In the genomic region with DNA sequence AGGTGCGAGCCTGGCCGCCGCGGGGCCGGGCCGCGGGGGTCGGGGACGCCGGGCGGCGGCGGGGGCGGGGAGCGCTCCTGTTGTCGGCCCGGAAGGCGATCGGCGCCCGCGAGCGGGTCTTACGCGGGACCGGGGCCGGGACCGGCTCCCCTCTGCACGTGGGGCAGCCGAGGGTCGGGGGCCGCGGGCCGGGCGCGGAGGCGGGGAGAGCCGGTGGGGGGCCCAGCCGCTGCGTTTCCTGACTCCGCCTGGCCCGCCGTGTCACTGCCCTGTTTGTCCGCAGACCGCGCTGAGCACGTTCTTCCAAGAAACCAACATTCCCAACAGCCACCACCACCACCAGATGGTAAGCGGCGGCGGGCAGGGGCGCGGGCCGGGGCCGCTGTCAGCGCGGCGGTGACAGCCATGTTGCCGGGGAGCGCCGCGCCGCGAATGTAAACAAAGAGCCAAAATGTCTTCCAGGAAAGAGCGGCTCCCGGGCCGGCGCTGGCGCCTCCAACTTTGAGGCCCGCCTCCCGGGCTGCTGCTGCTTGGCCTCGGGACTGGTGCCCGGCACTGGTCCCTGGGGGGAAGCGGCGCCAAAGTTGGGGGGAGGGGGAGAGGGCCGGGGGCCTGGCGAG, we compare ENCODE assay signal across 8 cellular contexts. TPM values are rescaled to one million over a fixed set of nuclear protein-coding genes. Genes with fewer than 3 reads are reported as not detected.
DNase-seq lines count a peak whose midpoint lies in the region; ATAC-seq and TF ChIP-seq lines count a peak whose summit lies in the region.

No MANE protein-coding gene starts in this region.

- H3K4me1 ChIP-seq in BLaER1 treated with 17β-estradiol and CSF1 and Interleukin-3, amounts not matched to agents 10 nM and 100 nM = peaks cover 74 to 81% (median 78%) of the 10 kb centered on the region in 10 experiments

- peak overlapping the region; percentile 88 to 99 (median 98) for H3K27ac ChIP-seq in BLaER1 treated with 17β-estradiol and CSF1 and Interleukin-3, amounts not matched to agents 10 nM and 100 nM

- DNase-seq in HFF-Myc (ENCODE audit: extremely low read depth, low read depth) (no peak), T-helper 2 cell (peak in 4 of 5 experiments; percentile 39 to 68 (median 56)), cardiac fibroblast (ENCODE audit: low read depth in 2 of 2) (peak; percentile 47 to 75), kidney epithelial cell (ENCODE audit: low read depth) (no peak), sciatic nerve (ENCODE audit: low spot score) (no peak), NCI-H1048 (lab: John Stamatoyannopoulos, UW) (no peak)
- peak; percentile 53 for DNase-seq in stimulated activated CD4-positive, alpha-beta T cell treated with anti-CD3 and anti-CD28 coated beads, Interleukin-4, amount 100 ng/mL, for 24 hours

- ATAC-seq in sciatic nerve = no peak

- intact Hi-C loops in sciatic nerve (cut with DNase I) = no loop called here

- H3K9me3 ChIP-seq in BLaER1 treated with 17β-estradiol and CSF1 and Interleukin-3, amounts not matched to agents 10 nM and 100 nM (replicated peaks in 1 of 11) = no peaks in the 10 kb centered on the region

- no peaks in the 10 kb centered on the region for H3K27me3 ChIP-seq in BLaER1 treated with 17β-estradiol and CSF1 and Interleukin-3, amounts not matched to agents 10 nM and 100 nM
- H3K27me3 ChIP-seq in kidney epithelial cell (ENCODE audit: control insufficient read depth, insufficient read depth, low read length) = no peaks in the 10 kb centered on the region

- H3K4me3 ChIP-seq in BLaER1 treated with 17β-estradiol and CSF1 and Interleukin-3, amounts not matched to agents 10 nM and 100 nM = peak overlapping the region; percentile 84 to 97 (median 94)
- H3K4me3 ChIP-seq in HFF-Myc (replicated peaks; ENCODE audit: low read depth, low read length) = peak overlapping the region; percentile 80
- H3K4me3 ChIP-seq in cardiac fibroblast (replicated peaks in 1 of 2; ENCODE audit: low read depth in 2 of 2, low read length in 2 of 2) = peak overlapping the region; percentile 68 to 83
- peak overlapping the region; percentile 80 for H3K4me3 ChIP-seq in kidney epithelial cell (ENCODE audit: low read depth, low read length)

- peak overlapping the region; percentile 95 to 100 (median 99) for H3K9ac ChIP-seq in BLaER1 treated with 17β-estradiol and CSF1 and Interleukin-3, amounts not matched to agents 10 nM and 100 nM

- H3K4me2 ChIP-seq in BLaER1 treated with 17β-estradiol and CSF1 and Interleukin-3, amounts not matched to agents 10 nM and 100 nM = peak overlapping the region; percentile 8 to 100 (median 98); a peak in 17 of 22 replicates

- peaks cover 0 to 27% (median 11%) of the 10 kb centered on the region in 11 experiments; a peak in 12 of 22 replicates for H4K20me1 ChIP-seq in BLaER1 treated with 17β-estradiol and CSF1 and Interleukin-3, amounts not matched to agents 10 nM and 100 nM

- peaks cover 15 to 39% (median 33%) of the 10 kb centered on the region in 11 experiments; a peak in 21 of 22 replicates for H3K36me3 ChIP-seq in BLaER1 treated with 17β-estradiol and CSF1 and Interleukin-3, amounts not matched to agents 10 nM and 100 nM
- H3K36me3 ChIP-seq in kidney epithelial cell (ENCODE audit: control insufficient read depth, insufficient read depth, low read length) = peaks cover under 1% of the 10 kb centered on the region

- TF ChIP-seq CTCF in HFF-Myc (IDR thresholded peaks at IDR 0.05; ENCODE audit: low read depth, low read length, missing control alignments) = no peak
- no peak for TF ChIP-seq CTCF in cardiac fibroblast (IDR thresholded peaks at IDR 0.05; ENCODE audit: low read depth, low read length)
- TF ChIP-seq CTCF in kidney epithelial cell (IDR thresholded peaks at IDR 0.05; ENCODE audit: insufficient read depth, low read length, poor library complexity, severe bottlenecking) = no peak

RNA-seq across cellular contexts. Expression of a gene that starts 0.6 kb away (rescaled TPM):
- 28.5 and 33.8 TPM in 2 replicates for total RNA-seq in kidney epithelial cell
- 38.4 TPM for total RNA-seq in sciatic nerve

RNA-seq across cellular contexts. Expression of a gene that starts 25.4 kb away (rescaled TPM):
- 6.0 and 7.5 TPM in 2 replicates for total RNA-seq in kidney epithelial cell
- 15.8 TPM for total RNA-seq in sciatic nerve

RNA-seq across cellular contexts. Expression of a gene that starts 42.3 kb away (rescaled TPM):
- 3.3 and 6.0 TPM in 2 replicates for total RNA-seq in kidney epithelial cell
- total RNA-seq in sciatic nerve = 4.1 TPM

Comparison
In these comparisons a context has a peak if more than half of its experiments do, and no peak if none do; other contexts are left out.
1. DNase-seq: peak in T-helper 2 cell (4 of 5), cardiac fibroblast (2 of 2) and stimulated activated CD4-positive, alpha-beta T cell treated with anti-CD3 and anti-CD28 coated beads, Interleukin-4, amount 100 ng/mL, for 24 hours (single experiment); none in HFF-Myc (single experiment), kidney epithelial cell (single experiment), sciatic nerve (single experiment) and NCI-H1048 (single experiment).
2. Peak in every context shown above with its lines, with median percentiles within 50 percentile points of each other: H3K4me3 ChIP-seq.